Comparison of ENCODE assay signal across 8 cellular contexts in the genomic region with DNA sequence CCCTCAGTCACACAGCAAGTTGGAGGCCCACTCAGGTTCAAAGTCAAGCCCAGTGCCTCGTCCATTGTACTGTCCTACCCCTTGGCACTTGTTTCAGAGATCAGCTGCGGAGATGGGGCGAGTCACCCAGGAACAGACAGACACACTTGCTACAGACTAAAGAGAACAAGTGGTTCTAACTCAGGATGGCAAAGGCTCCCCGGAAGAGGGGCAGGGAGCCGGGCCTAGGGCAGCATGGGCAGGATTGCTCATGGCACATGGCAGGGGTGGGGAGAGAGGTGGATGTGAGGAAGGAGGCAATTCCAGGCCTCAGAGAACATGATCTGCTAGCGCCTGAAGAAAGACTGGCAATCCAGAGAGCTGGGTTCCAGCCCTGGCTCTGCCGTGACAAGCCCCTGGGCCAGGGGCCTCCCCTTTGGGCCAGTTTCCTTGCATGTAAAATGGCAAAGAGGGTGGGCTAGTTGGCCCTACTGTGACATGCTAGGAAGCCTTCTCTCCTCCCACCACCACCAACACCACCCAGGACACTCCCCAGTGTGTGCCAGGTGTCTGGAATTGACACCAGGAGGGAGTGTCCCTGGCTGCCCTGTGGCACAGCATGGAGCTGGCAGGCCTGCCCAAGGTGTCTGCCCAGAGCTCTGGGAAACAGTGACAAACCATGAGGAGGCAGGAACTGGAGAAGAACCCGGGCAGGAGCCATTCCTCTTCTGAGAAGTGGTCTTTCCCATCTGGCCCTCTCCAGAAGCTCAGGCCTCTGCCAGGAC. TPM values are rescaled to one million over a fixed set of nuclear protein-coding genes. Genes with fewer than 3 reads are reported as not detected.
DNase-seq lines count a peak whose midpoint lies in the region; ATAC-seq, FAIRE-seq and TF ChIP-seq lines count a peak whose summit lies in the region.

No MANE protein-coding gene starts in this region.

- H3K79me2 ChIP-seq in astrocyte (ENCODE audit: insufficient read depth, low read length), result no peaks in the 10 kb centered on the region

- ATAC-seq in lower lobe of right lung (peak; percentile 50 to 54), GM18868 (IDR thresholded peaks at IDR 0.05; ENCODE audit: unreplicated experiment) (no peak), GM21529 (IDR thresholded peaks at IDR 0.05; ENCODE audit: unreplicated experiment) (no peak), HG03378 (IDR thresholded peaks at IDR 0.05; ENCODE audit: unreplicated experiment) (no peak)
- peak; percentile 24 for ATAC-seq in stimulated activated naive CD8-positive, alpha-beta T cell treated with anti-CD3 and anti-CD28 coated beads, Interleukin-15, Interleukin-2, amounts not matched to agents 100 U/mL and 50 U/mL, for 24 hours

- H3K4me2 ChIP-seq in astrocyte (ENCODE audit: low read length), result no peak overlapping the region

- TF ChIP-seq EP300 in Ishikawa (IDR thresholded peaks at IDR 0.05; ENCODE audit: borderline replicate concordance), result peak; percentile 66

- H3K9me3 Mint-ChIP-seq in astrocyte (ENCODE audit: unreplicated experiment), result peaks cover 4% of the 10 kb centered on the region

- no peaks in the 10 kb centered on the region for H3K4me1 Mint-ChIP-seq in astrocyte (ENCODE audit: low read depth, unreplicated experiment)

- DNase-seq in astrocyte (ENCODE audit: low read depth) (no peak), lower lobe of right lung (no peak), NCI-H187 treated with DMSO at 0.1 percent for 48 hours (lab: John Stamatoyannopoulos, UW) (no peak)
- DNase-seq in stimulated activated naive CD8-positive, alpha-beta T cell treated with anti-CD3 and anti-CD28 coated beads, Interleukin-15, Interleukin-2, amounts not matched to agents 100 U/mL and 50 U/mL, for 24 hours, result no peak

- H2AFZ ChIP-seq in astrocyte (ENCODE audit: low read depth, low read length), result peak overlapping the region; percentile 28

- no peaks in the 10 kb centered on the region for H3K27me3 ChIP-seq in astrocyte (ENCODE audit: insufficient read depth, low read length)
- no peaks in the 10 kb centered on the region for H3K27me3 ChIP-seq in lower lobe of right lung (ENCODE audit: low read depth)

- no peak overlapping the region for H3K4me3 Mint-ChIP-seq in astrocyte (ENCODE audit: unreplicated experiment)

- no peak for TF ChIP-seq RAD21 in Ishikawa (IDR thresholded peaks at IDR 0.05; ENCODE audit: low read depth)

- TF ChIP-seq CTCF in astrocyte (IDR thresholded peaks at IDR 0.05; ENCODE audit: insufficient read depth, low read depth, low read length), result no peak
- no peak for TF ChIP-seq CTCF in lower lobe of right lung (IDR thresholded peaks at IDR 0.05)

- H3K27ac ChIP-seq in astrocyte (ENCODE audit: low read depth, low read length) (no peak overlapping the region), lower lobe of right lung (peak overlapping the region; percentile 8)

- peaks cover 10% of the 10 kb centered on the region for H3K27me3 Mint-ChIP-seq in astrocyte (ENCODE audit: low read depth, unreplicated experiment)

- no peak overlapping the region for H3K27ac Mint-ChIP-seq in astrocyte (ENCODE audit: unreplicated experiment)

- no peak for FAIRE-seq in astrocyte (lab: Jason Lieb, UNC)

- H3K4me3 ChIP-seq in astrocyte (ENCODE audit: insufficient read depth, low read depth, low read length) (no peak overlapping the region), lower lobe of right lung (no peak overlapping the region)

- intact Hi-C loops in lower lobe of right lung (cut with DNase I), result loop anchor here (5.0 kb wide), 1 partner anchor 135 kb away; no protein-coding TSS in a partner anchor

- H3K4me1 ChIP-seq in astrocyte (ENCODE audit: insufficient read depth, low read length) (peaks cover 7% of the 10 kb centered on the region), lower lobe of right lung (peaks cover 33% of the 10 kb centered on the region)

- peaks cover 1% of the 10 kb centered on the region for H3K36me3 Mint-ChIP-seq in astrocyte (ENCODE audit: low read depth, unreplicated experiment)

- H3K36me3 ChIP-seq in astrocyte (ENCODE audit: insufficient read depth, low read length) (no peaks in the 10 kb centered on the region), lower lobe of right lung (no peaks in the 10 kb centered on the region)

- H3K9me3 ChIP-seq in astrocyte (ENCODE audit: insufficient read depth, low read depth, low read length), result peaks cover 3% of the 10 kb centered on the region
- H3K9me3 ChIP-seq in lower lobe of right lung, result peaks cover 7% of the 10 kb centered on the region

- H3K9ac ChIP-seq in astrocyte (ENCODE audit: low read length), result peak overlapping the region; percentile 3

- no peaks in the 10 kb centered on the region for H4K20me1 ChIP-seq in astrocyte (ENCODE audit: insufficient read depth, low read length)

TF ChIP-seq in Ishikawa, 13 proteins besides CTCF, POLR2A, EP300 and RAD21:
- TF ChIP-seq TAF1 (IDR thresholded peaks at IDR 0.05; ENCODE audit: low read depth), result no peak
- TF ChIP-seq TCF12 (IDR thresholded peaks at IDR 0.05; ENCODE audit: low read depth), result peak; percentile 75
- peak; percentile 61 for TF ChIP-seq NFIC (IDR thresholded peaks at IDR 0.05)
- TF ChIP-seq TEAD4 (IDR thresholded peaks at IDR 0.05), result no peak
- TF ChIP-seq, protein P1, sequence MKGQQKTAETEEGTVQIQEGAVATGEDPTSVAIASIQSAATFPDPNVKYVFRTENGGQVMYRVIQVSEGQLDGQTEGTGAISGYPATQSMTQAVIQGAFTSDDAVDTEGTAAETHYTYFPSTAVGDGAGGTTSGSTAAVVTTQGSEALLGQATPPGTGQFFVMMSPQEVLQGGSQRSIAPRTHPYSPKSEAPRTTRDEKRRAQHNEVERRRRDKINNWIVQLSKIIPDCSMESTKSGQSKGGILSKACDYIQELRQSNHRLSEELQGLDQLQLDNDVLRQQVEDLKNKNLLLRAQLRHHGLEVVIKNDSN (IDR thresholded peaks at IDR 0.05), result no peak; the same call in 1 of the 2 replicates
- TF ChIP-seq ZBTB7A (IDR thresholded peaks at IDR 0.05; ENCODE audit: low read depth), result no peak; the same call in 1 of the 2 replicates
- no peak for TF ChIP-seq CEBPB (IDR thresholded peaks at IDR 0.05)
- TF ChIP-seq CREB1 (IDR thresholded peaks at IDR 0.05; ENCODE audit: low read depth), result no peak
- TF ChIP-seq, protein P2, sequence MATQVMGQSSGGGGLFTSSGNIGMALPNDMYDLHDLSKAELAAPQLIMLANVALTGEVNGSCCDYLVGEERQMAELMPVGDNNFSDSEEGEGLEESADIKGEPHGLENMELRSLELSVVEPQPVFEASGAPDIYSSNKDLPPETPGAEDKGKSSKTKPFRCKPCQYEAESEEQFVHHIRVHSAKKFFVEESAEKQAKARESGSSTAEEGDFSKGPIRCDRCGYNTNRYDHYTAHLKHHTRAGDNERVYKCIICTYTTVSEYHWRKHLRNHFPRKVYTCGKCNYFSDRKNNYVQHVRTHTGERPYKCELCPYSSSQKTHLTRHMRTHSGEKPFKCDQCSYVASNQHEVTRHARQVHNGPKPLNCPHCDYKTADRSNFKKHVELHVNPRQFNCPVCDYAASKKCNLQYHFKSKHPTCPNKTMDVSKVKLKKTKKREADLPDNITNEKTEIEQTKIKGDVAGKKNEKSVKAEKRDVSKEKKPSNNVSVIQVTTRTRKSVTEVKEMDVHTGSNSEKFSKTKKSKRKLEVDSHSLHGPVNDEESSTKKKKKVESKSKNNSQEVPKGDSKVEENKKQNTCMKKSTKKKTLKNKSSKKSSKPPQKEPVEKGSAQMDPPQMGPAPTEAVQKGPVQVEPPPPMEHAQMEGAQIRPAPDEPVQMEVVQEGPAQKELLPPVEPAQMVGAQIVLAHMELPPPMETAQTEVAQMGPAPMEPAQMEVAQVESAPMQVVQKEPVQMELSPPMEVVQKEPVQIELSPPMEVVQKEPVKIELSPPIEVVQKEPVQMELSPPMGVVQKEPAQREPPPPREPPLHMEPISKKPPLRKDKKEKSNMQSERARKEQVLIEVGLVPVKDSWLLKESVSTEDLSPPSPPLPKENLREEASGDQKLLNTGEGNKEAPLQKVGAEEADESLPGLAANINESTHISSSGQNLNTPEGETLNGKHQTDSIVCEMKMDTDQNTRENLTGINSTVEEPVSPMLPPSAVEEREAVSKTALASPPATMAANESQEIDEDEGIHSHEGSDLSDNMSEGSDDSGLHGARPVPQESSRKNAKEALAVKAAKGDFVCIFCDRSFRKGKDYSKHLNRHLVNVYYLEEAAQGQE (IDR thresholded peaks at IDR 0.05; ENCODE audit: low read depth), result no peak
- TF ChIP-seq FOXM1 (IDR thresholded peaks at IDR 0.05; ENCODE audit: borderline replicate concordance, low read depth), result no peak
- no peak for TF ChIP-seq EGR1 (IDR thresholded peaks at IDR 0.05)
- TF ChIP-seq, protein P3, sequence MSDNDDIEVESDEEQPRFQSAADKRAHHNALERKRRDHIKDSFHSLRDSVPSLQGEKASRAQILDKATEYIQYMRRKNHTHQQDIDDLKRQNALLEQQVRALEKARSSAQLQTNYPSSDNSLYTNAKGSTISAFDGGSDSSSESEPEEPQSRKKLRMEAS (IDR thresholded peaks at IDR 0.05), result peak; percentile 62
- no peak for TF ChIP-seq YY1 (IDR thresholded peaks at IDR 0.05; ENCODE audit: low read depth)
TF ChIP-seq in Ishikawa: peak in this region for 3.

RNA-seq across cellular contexts. Expression of gene IRF2BPL, which starts 24.0 kb away (rescaled TPM):
- total RNA-seq in astrocyte, result 42.7 and 55.3 TPM in 2 replicates
- total RNA-seq in lower lobe of right lung, result 44.3 TPM

RNA-seq across cellular contexts. Expression of gene CIPC, which starts 45.6 kb away (rescaled TPM):
- total RNA-seq in astrocyte (16.7 and 20.2 TPM in 2 replicates), lower lobe of right lung (28.4 TPM)

Comparison
In these comparisons a context has a peak if more than half of its experiments do, and no peak if none do; other contexts are left out.
1. ATAC-seq: peak in lower lobe of right lung (2 of 2) and stimulated activated naive CD8-positive, alpha-beta T cell treated with anti-CD3 and anti-CD28 coated beads, Interleukin-15, Interleukin-2, amounts not matched to agents 100 U/mL and 50 U/mL, for 24 hours (single experiment); none in GM18868 (single experiment), GM21529 (single experiment) and HG03378 (single experiment).